In the genomic region with DNA sequence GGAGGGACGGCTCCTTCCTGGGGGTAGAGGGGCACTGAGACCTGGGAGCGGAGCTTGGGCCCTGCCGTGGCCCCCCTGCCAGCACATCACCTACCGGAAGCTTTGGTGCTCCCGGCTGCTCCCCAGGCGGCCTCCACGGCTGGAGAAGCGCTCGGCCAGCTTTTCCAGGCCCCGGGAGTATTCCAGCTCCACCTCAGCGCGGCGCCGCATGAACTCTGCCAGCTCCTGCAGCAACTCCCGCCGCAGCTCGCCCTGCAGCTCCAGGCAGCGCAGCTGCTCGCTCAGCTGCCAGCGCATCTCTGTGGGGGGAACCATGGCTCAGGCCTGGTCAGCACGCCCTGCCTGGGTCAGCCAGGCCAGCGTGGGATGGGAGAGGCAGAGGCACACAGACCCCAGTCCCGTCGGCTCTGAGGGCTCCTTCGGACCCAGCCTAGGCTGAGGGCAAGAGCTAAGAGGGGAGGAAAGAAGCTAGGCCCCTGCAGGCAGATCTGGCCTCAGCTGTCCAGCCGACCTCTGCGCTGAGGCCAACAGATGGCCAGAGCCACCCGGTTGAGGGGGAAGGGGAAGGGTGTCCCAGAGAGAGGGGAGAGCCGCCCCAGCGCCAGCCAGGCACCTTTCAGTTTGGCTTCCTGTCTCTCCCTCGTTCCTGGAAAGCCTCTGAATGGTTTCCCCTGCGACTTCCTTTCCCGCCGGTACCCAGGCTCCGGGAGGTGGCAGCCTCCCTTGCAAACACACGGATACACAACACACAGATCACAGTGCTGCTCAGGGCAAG, we compare ENCODE assay signal across 11 cellular contexts. TPM values are rescaled to one million over a fixed set of nuclear protein-coding genes. Genes with fewer than 3 reads are reported as not detected.
A peak's percentile ranks its signal among the peaks of the same experiment; 100 is the strongest.
DNase-seq lines count a peak whose midpoint lies in the region; ATAC-seq and TF ChIP-seq lines count a peak whose summit lies in the region.
"Had no signal": no experiment of that assay in that cellular context is flagged by ENCODE, and none has a peak within 500 bp of the region (broad histone marks: within the 10 kb centered on the region; RNA-seq: fewer than 3 reads in every experiment).

No MANE protein-coding gene starts in this region.

- CTCF ChIA-PET in CD4-positive, alpha-beta T cell (lab: Charles Lee) = no interaction called here

- no peaks in the 10 kb centered on the region for H3K9me3 ChIP-seq in CD4-positive, alpha-beta T cell (ENCODE audit: control insufficient read depth, low read length)

- in situ Hi-C loops in KBM-7 (cut with MboI; ENCODE audit: low pct_unique_long_range_greater_than_20kb, low sequenced_read_pairs) = no loop called here

- H3K27me3 Mint-ChIP-seq in CD4-positive, alpha-beta T cell = no peaks in the 10 kb centered on the region
- H3K27me3 Mint-ChIP-seq in activated naive CD8-positive, alpha-beta T cell = no peaks in the 10 kb centered on the region
- no peaks in the 10 kb centered on the region for H3K27me3 Mint-ChIP-seq in naive thymus-derived CD8-positive, alpha-beta T cell

- POLR2A ChIA-PET in CD4-positive, alpha-beta T cell (lab: Charles Lee) = interaction anchor here (1.0 to 1.8 kb wide), 4 partner anchors 15 to 27 kb away, joined by 3 to 7 read pairs (median 4); no protein-coding TSS in a partner anchor
- POLR2A ChIA-PET in naive thymus-derived CD8-positive, alpha-beta T cell (lab: Charles Lee) = interaction anchor here (0.6 to 17.6 kb wide), 5 partner anchors 13 to 127 kb away, joined by 3 to 388 read pairs (median 48); partner anchors contain the start of genes AVPR2, IDH3G, NAA10 and RENBP

- no peak for ATAC-seq in CD4-positive, alpha-beta T cell (ENCODE audit: poor library complexity)
- no peak for ATAC-seq in naive thymus-derived CD8-positive, alpha-beta T cell
- ATAC-seq in GM19324 (IDR thresholded peaks at IDR 0.05; ENCODE audit: low FRiP score, unreplicated experiment) = no peak
- ATAC-seq in HG03520 (IDR thresholded peaks at IDR 0.05; ENCODE audit: unreplicated experiment) = no peak

- intact Hi-C loops in CD4-positive, alpha-beta T cell (cut with DNase I, micrococcal nuclease) = loop anchor here in 1 of 2 experiments (5.0 kb wide), 1 partner anchor 46 kb away; no protein-coding TSS in a partner anchor

- H3K27ac Mint-ChIP-seq in CD4-positive, alpha-beta T cell = peak overlapping the region; percentile 97
- peak overlapping the region; percentile 50 for H3K27ac Mint-ChIP-seq in activated naive CD8-positive, alpha-beta T cell
- H3K27ac Mint-ChIP-seq in naive thymus-derived CD8-positive, alpha-beta T cell = peak overlapping the region; percentile 40 to 96 (median 82)

- no peak for TF ChIP-seq CTCF in CD4-positive, alpha-beta T cell (IDR thresholded peaks at IDR 0.05)

- H3K36me3 Mint-ChIP-seq in CD4-positive, alpha-beta T cell (ENCODE audit: low read depth) = peaks cover 54% of the 10 kb centered on the region
- H3K36me3 Mint-ChIP-seq in activated naive CD8-positive, alpha-beta T cell = no peaks in the 10 kb centered on the region
- peaks cover 0 to 30% (median 5%) of the 10 kb centered on the region in 3 donors for H3K36me3 Mint-ChIP-seq in naive thymus-derived CD8-positive, alpha-beta T cell

- H3K4me1 Mint-ChIP-seq in CD4-positive, alpha-beta T cell (ENCODE audit: low read depth) = peaks cover 32% of the 10 kb centered on the region
- H3K4me1 Mint-ChIP-seq in activated naive CD8-positive, alpha-beta T cell (ENCODE audit: low read depth) = peaks cover 21% of the 10 kb centered on the region
- peaks cover 4 to 45% (median 35%) of the 10 kb centered on the region in 4 donors for H3K4me1 Mint-ChIP-seq in naive thymus-derived CD8-positive, alpha-beta T cell

- H3K27me3 ChIP-seq in CD4-positive, alpha-beta T cell (ENCODE audit: control insufficient read depth, insufficient read depth, low read length) = no peaks in the 10 kb centered on the region

- no peaks in the 10 kb centered on the region for H3K9me3 Mint-ChIP-seq in CD4-positive, alpha-beta T cell
- H3K9me3 Mint-ChIP-seq in activated naive CD8-positive, alpha-beta T cell (ENCODE audit: low read depth) = no peaks in the 10 kb centered on the region
- H3K9me3 Mint-ChIP-seq in naive thymus-derived CD8-positive, alpha-beta T cell = no peaks in the 10 kb centered on the region

- peak overlapping the region; percentile 10 for H3K27ac ChIP-seq in CD4-positive, alpha-beta T cell (ENCODE audit: low read depth, low read length)

- DNase-seq in CD4-positive, alpha-beta T cell = no peak
- DNase-seq in KBM-7 = peak; percentile 67
- no peak for DNase-seq in naive thymus-derived CD8-positive, alpha-beta T cell
- DNase-seq in NOMO-1 treated with dmso at 0.1 percent for 144 hours (lab: John Stamatoyannopoulos, UW; ENCODE audit: unreplicated experiment) = no peak
- no peak for DNase-seq in activated CD8-positive, alpha-beta memory T cell treated with anti-CD3 and anti-CD28 coated beads, Interleukin-2, amount 50 U/mL, for 48 hours
- DNase-seq: cortex of kidney, KG1, NCI-H524 treated with DMSO at 0.1 percent for 48 hours had no signal

- peak overlapping the region; percentile 97 for H3K4me3 Mint-ChIP-seq in CD4-positive, alpha-beta T cell
- H3K4me3 Mint-ChIP-seq in activated naive CD8-positive, alpha-beta T cell = peak overlapping the region; percentile 95
- H3K4me3 Mint-ChIP-seq in naive thymus-derived CD8-positive, alpha-beta T cell = peak overlapping the region; percentile 74 to 95 (median 92)

RNA-seq across cellular contexts. Expression of gene ARHGAP4, which starts 4.4 kb away (rescaled TPM):
- 100 to 1,000 TPM; 456 to 463 TPM for total RNA-seq in CD4-positive, alpha-beta T cell
- total RNA-seq in naive thymus-derived CD8-positive, alpha-beta T cell = 100 to 1,000 TPM; 324 to 353 TPM
- 100 to 1,000 TPM in 1 of 3 donors, 10 to 100 TPM in 2; 58.9 to 112 (median 96.6) TPM for polyA plus RNA-seq in naive thymus-derived CD8-positive, alpha-beta T cell

RNA-seq across cellular contexts. Expression of gene NAA10, which starts 13.1 kb away (rescaled TPM):
- total RNA-seq in CD4-positive, alpha-beta T cell = 10 to 100 TPM; 41.5 to 42.0 TPM
- total RNA-seq in naive thymus-derived CD8-positive, alpha-beta T cell = 10 to 100 TPM; 72.1 to 80.8 TPM
- polyA plus RNA-seq in naive thymus-derived CD8-positive, alpha-beta T cell = 10 to 100 TPM; 66.8 to 73.3 (median 71.3) TPM

RNA-seq across cellular contexts. Expression of gene AVPR2, which starts 17.2 kb away (rescaled TPM):
- not detected for total RNA-seq in CD4-positive, alpha-beta T cell
- total RNA-seq in naive thymus-derived CD8-positive, alpha-beta T cell = not detected
- polyA plus RNA-seq in naive thymus-derived CD8-positive, alpha-beta T cell = not detected

RNA-seq across cellular contexts. Expression of gene RENBP, which starts 22.7 kb away (rescaled TPM):
- 1 to 10 TPM; 8.6 to 9.3 TPM for total RNA-seq in CD4-positive, alpha-beta T cell
- 10 to 100 TPM; 17.8 to 18.2 TPM for total RNA-seq in naive thymus-derived CD8-positive, alpha-beta T cell
- polyA plus RNA-seq in naive thymus-derived CD8-positive, alpha-beta T cell = under 1 TPM; 0.49 to 0.96 (median 0.73) TPM

RNA-seq across cellular contexts. Expression of gene L1CAM, which starts 35.7 kb away (rescaled TPM):
- total RNA-seq in CD4-positive, alpha-beta T cell = 1 to 10 TPM in 1 of 2 experiments, under 1 TPM in 1; 0.89 to 1.2 TPM
- total RNA-seq in naive thymus-derived CD8-positive, alpha-beta T cell = under 1 TPM; 0.16 to 0.23 TPM
- not detected for polyA plus RNA-seq in naive thymus-derived CD8-positive, alpha-beta T cell
